ENCODE assay signal across 17 cellular contexts in the genomic region with DNA sequence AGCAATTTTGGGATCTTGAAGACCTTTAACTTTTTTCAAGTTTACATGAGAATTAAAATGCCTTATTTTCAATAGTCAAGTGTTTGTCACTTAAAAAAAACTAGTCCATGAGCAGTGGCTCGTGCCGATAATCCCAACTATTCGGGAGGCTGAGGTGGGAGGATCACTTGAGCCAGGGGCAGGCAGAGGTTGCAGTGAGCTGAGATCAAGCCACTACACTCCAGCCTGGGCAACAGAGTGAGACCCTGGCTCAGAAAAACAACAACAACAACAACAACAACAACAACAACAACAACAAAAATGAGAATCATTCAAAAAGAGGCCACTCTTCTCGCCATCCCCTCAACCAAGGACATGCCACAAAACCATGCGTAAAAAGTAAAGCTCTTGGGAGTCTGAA. TPM values are rescaled to one million over a fixed set of nuclear protein-coding genes. Genes with fewer than 3 reads are reported as not detected.
DNase-seq lines count a peak whose midpoint lies in the region; ATAC-seq and TF ChIP-seq lines count a peak whose summit lies in the region.
"Had no signal": no experiment of that assay in that cellular context is flagged by ENCODE, and none has a peak within 500 bp of the region (broad histone marks: within the 10 kb centered on the region; RNA-seq: fewer than 3 reads in every experiment).

No MANE protein-coding gene starts in this region.

- ATAC-seq in GM23338 (no peak), GM18498 (IDR thresholded peaks at IDR 0.05; ENCODE audit: unreplicated experiment) (no peak)

- TF ChIP-seq CTCF in GM23338 (conservative IDR thresholded peaks at IDR 0.05; ENCODE audit: low read depth in 2 of 2) (no peak), nephron (IDR thresholded peaks at IDR 0.05; ENCODE audit: unreplicated experiment in 3 of 3) (no peak)

- peaks cover 22% of the 10 kb centered on the region for H4K20me1 ChIP-seq in GM23338 (replicated peaks; ENCODE audit: insufficient read depth)

- H3K36me3 Mint-ChIP-seq in T-helper 1 cell treated with Interleukin-12 subunit alpha and Interleukin-12 subunit beta and Interleukin-4 antibody, amounts not matched to agents 30 μg/mL and 1 μg/mL, for 36 hours (ENCODE audit: low read depth): peaks cover 26% of the 10 kb centered on the region
- peaks cover 42% of the 10 kb centered on the region for H3K36me3 Mint-ChIP-seq in GM23338 (ENCODE audit: low read depth)
- H3K36me3 Mint-ChIP-seq in activated naive CD8-positive, alpha-beta T cell: peaks cover 8% of the 10 kb centered on the region
- H3K36me3 Mint-ChIP-seq in nephron (ENCODE audit: low read depth): no peaks in the 10 kb centered on the region

- H3K79me2 ChIP-seq in GM23338 (replicated peaks; ENCODE audit: insufficient read depth): peaks cover 99% of the 10 kb centered on the region

- H3K27ac Mint-ChIP-seq in T-helper 1 cell treated with Interleukin-12 subunit alpha and Interleukin-12 subunit beta and Interleukin-4 antibody, amounts not matched to agents 30 μg/mL and 1 μg/mL, for 36 hours: peak overlapping the region; percentile 39
- H3K27ac Mint-ChIP-seq in GM23338 (peak overlapping the region; percentile 93), nephron (peak overlapping the region in 2 of 3 experiments; percentile 40 to 78)
- H3K27ac Mint-ChIP-seq in activated naive CD8-positive, alpha-beta T cell: peak overlapping the region; percentile 87

- H3F3A ChIP-seq in GM23338 (replicated peaks; ENCODE audit: low read depth): peaks cover 6% of the 10 kb centered on the region; the same call in 1 of the 2 replicates

- no peaks in the 10 kb centered on the region for H3K9me2 ChIP-seq in GM23338 (ENCODE audit: insufficient read depth)

- H3K27me3 Mint-ChIP-seq in T-helper 1 cell treated with Interleukin-12 subunit alpha and Interleukin-12 subunit beta and Interleukin-4 antibody, amounts not matched to agents 30 μg/mL and 1 μg/mL, for 36 hours (ENCODE audit: low read depth): no peaks in the 10 kb centered on the region
- H3K27me3 Mint-ChIP-seq in GM23338 (ENCODE audit: insufficient read depth, low read depth, poor library complexity) (peaks cover 9% of the 10 kb centered on the region), nephron (ENCODE audit: low read depth) (peaks cover 17% of the 10 kb centered on the region)
- no peaks in the 10 kb centered on the region for H3K27me3 Mint-ChIP-seq in activated naive CD8-positive, alpha-beta T cell

- H3K4me1 ChIP-seq in GM23338 (ENCODE audit: insufficient read depth): peaks cover 54% of the 10 kb centered on the region

- DNase-seq in T-helper 1 cell: no peak
- DNase-seq in GM23338 (ENCODE audit: low spot score): no peak
- DNase-seq in HCEC 1CT: no peak
- DNase-seq in hepatic stellate cell (ENCODE audit: low spot score): no peak
- DNase-seq: activated CD4-positive, alpha-beta T cell treated with anti-CD3 and anti-CD28 coated beads for 4 hours; central memory CD4-positive, alpha-beta T cell; GDM1; GM23248; KBM-7; NCI-H1417 treated with DMSO at 0.1 percent for 48 hours; stimulated activated CD4-positive, alpha-beta T cell treated with anti-CD3 and anti-CD28 coated beads, Interleukin-4, amount 100 ng/mL, for 24 hours; stimulated activated naive CD4-positive, alpha-beta T cell had no signal

- peaks cover 8% of the 10 kb centered on the region for H3K9me3 Mint-ChIP-seq in T-helper 1 cell treated with Interleukin-12 subunit alpha and Interleukin-12 subunit beta and Interleukin-4 antibody, amounts not matched to agents 30 μg/mL and 1 μg/mL, for 36 hours
- H3K9me3 Mint-ChIP-seq in GM23338: peaks cover 4% of the 10 kb centered on the region; the same call in 1 of the 3 replicates
- H3K9me3 Mint-ChIP-seq in activated naive CD8-positive, alpha-beta T cell (ENCODE audit: low read depth): no peaks in the 10 kb centered on the region
- no peaks in the 10 kb centered on the region for H3K9me3 Mint-ChIP-seq in nephron

- peak overlapping the region; percentile 75 for H3K27ac ChIP-seq in GM23338 (ENCODE audit: low read depth)
- H3K27ac ChIP-seq: 22Rv1, GM23248 had no signal

- no peaks in the 10 kb centered on the region for H3K27me3 ChIP-seq in GM23338 (ENCODE audit: insufficient read depth)

- H3K4me3 ChIP-seq in GM23338: peak overlapping the region; percentile 34
- H3K4me3 ChIP-seq: GM23248 had no signal

- H3K4me3 Mint-ChIP-seq in T-helper 1 cell treated with Interleukin-12 subunit alpha and Interleukin-12 subunit beta and Interleukin-4 antibody, amounts not matched to agents 30 μg/mL and 1 μg/mL, for 36 hours: no peak overlapping the region
- H3K4me3 Mint-ChIP-seq in GM23338 (peak overlapping the region; percentile 15), nephron (peak overlapping the region in 2 of 3 experiments; percentile 16 to 53)
- H3K4me3 Mint-ChIP-seq in activated naive CD8-positive, alpha-beta T cell: peak overlapping the region; percentile 63

- H3K4me2 ChIP-seq in GM23338: peak overlapping the region; percentile 64

- H3K4me1 Mint-ChIP-seq in T-helper 1 cell treated with Interleukin-12 subunit alpha and Interleukin-12 subunit beta and Interleukin-4 antibody, amounts not matched to agents 30 μg/mL and 1 μg/mL, for 36 hours (ENCODE audit: low read depth): peaks cover 48% of the 10 kb centered on the region
- H3K4me1 Mint-ChIP-seq in GM23338 (peaks cover 63% of the 10 kb centered on the region), nephron (peaks cover 49% of the 10 kb centered on the region)
- H3K4me1 Mint-ChIP-seq in activated naive CD8-positive, alpha-beta T cell (ENCODE audit: low read depth): peaks cover 67% of the 10 kb centered on the region

- H3K36me3 ChIP-seq in GM23338 (ENCODE audit: insufficient read depth): no peaks in the 10 kb centered on the region

- H2AFZ ChIP-seq in GM23338: no peak overlapping the region
- H2AFZ ChIP-seq: GM23248 had no signal

TF ChIP-seq in GM23338, 12 proteins besides CTCF, POLR2A, EP300 and RAD21 (continues in another document):
- TF ChIP-seq ZNF114 (CRISPR knock-in tag; IDR thresholded peaks at IDR 0.05) (no peak), JUNB (IDR thresholded peaks at IDR 0.05; ENCODE audit: unreplicated experiment) (no peak)
- TF ChIP-seq, protein P1, sequence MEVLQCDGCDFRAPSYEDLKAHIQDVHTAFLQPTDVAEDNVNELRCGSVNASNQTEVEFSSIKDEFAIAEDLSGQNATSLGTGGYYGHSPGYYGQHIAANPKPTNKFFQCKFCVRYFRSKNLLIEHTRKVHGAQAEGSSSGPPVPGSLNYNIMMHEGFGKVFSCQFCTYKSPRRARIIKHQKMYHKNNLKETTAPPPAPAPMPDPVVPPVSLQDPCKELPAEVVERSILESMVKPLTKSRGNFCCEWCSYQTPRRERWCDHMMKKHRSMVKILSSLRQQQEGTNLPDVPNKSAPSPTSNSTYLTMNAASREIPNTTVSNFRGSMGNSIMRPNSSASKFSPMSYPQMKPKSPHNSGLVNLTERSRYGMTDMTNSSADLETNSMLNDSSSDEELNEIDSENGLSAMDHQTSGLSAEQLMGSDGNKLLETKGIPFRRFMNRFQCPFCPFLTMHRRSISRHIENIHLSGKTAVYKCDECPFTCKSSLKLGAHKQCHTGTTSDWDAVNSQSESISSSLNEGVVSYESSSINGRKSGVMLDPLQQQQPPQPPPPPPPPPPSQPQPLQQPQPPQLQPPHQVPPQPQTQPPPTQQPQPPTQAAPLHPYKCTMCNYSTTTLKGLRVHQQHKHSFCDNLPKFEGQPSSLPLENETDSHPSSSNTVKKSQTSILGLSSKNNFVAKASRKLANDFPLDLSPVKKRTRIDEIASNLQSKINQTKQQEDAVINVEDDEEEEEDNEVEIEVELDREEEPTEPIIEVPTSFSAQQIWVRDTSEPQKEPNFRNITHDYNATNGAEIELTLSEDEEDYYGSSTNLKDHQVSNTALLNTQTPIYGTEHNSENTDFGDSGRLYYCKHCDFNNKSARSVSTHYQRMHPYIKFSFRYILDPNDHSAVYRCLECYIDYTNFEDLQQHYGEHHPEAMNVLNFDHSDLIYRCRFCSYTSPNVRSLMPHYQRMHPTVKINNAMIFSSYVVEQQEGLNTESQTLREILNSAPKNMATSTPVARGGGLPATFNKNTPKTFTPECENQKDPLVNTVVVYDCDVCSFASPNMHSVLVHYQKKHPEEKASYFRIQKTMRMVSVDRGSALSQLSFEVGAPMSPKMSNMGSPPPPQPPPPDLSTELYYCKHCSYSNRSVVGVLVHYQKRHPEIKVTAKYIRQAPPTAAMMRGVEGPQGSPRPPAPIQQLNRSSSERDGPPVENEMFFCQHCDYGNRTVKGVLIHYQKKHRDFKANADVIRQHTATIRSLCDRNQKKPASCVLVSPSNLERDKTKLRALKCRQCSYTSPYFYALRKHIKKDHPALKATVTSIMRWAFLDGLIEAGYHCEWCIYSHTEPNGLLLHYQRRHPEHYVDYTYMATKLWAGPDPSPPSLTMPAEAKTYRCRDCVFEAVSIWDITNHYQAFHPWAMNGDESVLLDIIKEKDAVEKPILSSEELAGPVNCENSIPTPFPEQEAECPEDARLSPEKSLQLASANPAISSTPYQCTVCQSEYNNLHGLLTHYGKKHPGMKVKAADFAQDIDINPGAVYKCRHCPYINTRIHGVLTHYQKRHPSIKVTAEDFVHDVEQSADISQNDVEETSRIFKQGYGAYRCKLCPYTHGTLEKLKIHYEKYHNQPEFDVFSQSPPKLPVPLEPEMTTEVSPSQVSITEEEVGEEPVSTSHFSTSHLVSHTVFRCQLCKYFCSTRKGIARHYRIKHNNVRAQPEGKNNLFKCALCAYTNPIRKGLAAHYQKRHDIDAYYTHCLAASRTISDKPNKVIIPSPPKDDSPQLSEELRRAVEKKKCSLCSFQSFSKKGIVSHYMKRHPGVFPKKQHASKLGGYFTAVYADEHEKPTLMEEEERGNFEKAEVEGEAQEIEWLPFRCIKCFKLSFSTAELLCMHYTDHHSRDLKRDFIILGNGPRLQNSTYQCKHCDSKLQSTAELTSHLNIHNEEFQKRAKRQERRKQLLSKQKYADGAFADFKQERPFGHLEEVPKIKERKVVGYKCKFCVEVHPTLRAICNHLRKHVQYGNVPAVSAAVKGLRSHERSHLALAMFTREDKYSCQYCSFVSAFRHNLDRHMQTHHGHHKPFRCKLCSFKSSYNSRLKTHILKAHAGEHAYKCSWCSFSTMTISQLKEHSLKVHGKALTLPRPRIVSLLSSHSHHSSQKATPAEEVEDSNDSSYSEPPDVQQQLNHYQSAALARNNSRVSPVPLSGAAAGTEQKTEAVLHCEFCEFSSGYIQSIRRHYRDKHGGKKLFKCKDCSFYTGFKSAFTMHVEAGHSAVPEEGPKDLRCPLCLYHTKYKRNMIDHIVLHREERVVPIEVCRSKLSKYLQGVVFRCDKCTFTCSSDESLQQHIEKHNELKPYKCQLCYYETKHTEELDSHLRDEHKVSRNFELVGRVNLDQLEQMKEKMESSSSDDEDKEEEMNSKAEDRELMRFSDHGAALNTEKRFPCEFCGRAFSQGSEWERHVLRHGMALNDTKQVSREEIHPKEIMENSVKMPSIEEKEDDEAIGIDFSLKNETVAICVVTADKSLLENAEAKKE (CRISPR knock-in tag; IDR thresholded peaks at IDR 0.05): no peak

RNA-seq across cellular contexts. Expression of gene FOXO1, which starts 5.7 kb away (rescaled TPM):
- total RNA-seq in GM23338 (2014; rRNA removed; shearing (Covaris generic)): 66.2 and 68.0 TPM in 2 replicates
- 32.1 and 32.4 TPM in 2 replicates for polyA plus RNA-seq in GM23338 (2016; fragmentation: Nextera tagmentation; extraction: Ambion mirVana)

Comparison
In these comparisons a context has a peak if more than half of its experiments do, and no peak if none do; other contexts are left out.
1. H3K27ac Mint-ChIP-seq: peak in every context shown above with its lines; median percentile 93 in GM23338; 87 in activated naive CD8-positive, alpha-beta T cell; 59 in nephron; 39 in T-helper 1 cell treated with Interleukin-12 subunit alpha and Interleukin-12 subunit beta and Interleukin-4 antibody, amounts not matched to agents 30 μg/mL and 1 μg/mL, for 36 hours.